Comparison of ENCODE assay signal across 2 cellular contexts in the genomic region with DNA sequence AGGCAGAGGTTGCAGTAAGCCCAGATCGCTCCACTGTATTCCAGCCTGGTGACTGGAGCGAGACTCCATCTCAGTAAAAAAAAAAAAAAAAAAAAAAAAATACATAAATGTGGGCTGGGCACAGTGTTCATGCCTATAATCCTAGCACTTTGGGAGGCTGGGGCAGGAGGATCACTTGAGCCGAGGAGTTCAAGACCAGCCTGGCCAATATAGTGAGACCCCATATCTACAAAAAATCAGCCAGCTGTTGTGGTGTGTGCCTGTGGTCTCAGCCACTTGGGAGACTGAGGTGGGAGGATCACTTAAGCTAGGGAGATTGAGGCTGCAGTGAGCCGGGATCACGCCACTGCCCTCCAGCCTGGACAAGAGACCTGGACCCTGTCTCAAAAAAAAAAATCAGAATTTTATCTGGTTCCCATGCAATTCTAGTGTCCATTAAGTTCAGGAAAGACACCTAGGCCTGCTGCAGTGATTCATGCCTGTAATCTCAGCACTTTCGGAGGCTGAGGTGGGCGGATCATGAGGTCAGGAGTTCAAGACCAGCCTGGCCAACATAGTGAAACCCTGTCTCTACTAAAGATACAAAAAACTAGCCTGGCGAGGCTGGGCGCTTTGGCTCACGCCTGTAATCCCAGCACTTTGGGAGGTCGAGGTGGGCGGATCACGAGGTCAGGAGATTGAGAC. TPM values are rescaled to one million over a fixed set of nuclear protein-coding genes. Genes with fewer than 3 reads are reported as not detected.
"Had no signal": no experiment of that assay in that cellular context is flagged by ENCODE, and none has a peak within 500 bp of the region (broad histone marks: within the 10 kb centered on the region; RNA-seq: fewer than 3 reads in every experiment).

No MANE protein-coding gene starts in this region.

RNA-seq across cellular contexts. Expression of gene KREMEN2, which starts 32.7 kb away (rescaled TPM):
- total RNA-seq: GM23248, HFFc6 had no signal
- polyA plus RNA-seq: GM23248 had no signal
